In the genomic region with DNA sequence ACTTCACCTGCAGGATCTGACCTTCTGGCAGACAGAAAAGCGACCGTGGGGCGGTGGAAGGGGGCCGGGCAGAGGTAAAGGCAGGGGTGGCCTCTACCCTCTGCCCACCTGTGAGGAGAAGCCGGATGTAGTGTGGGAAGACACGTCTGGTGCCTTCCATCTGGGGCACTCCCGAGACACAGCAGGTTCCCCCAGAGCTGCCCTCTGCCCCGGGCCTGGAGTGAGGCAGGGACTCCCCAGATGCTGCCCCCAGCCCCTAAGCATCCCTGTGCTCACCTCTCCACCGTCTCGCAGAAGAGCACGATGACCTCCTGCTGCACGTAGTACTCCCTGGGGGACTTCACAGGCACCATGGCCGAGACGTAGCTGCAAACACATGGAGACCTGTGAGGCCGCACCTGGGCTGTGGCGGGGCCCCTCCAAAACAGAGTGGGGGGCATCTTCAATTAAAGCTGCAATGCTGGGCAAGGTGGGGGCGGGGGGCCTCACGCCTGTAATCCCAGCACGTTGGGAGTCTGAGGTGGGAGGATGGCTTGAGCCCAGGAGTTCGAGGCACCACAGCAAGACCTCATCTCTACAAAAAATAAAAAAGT, we compare ENCODE assay signal across 15 cellular contexts.
"Had no signal": no experiment of that assay in that cellular context is flagged by ENCODE, and none has a peak within 500 bp of the region (broad histone marks: within the 10 kb centered on the region; RNA-seq: fewer than 3 reads in every experiment).

No MANE protein-coding gene starts in this region.

- FAIRE-seq: bronchial epithelial cell, endothelial cell of umbilical vein, pancreas, TTC549 had no signal

- H3K27ac Mint-ChIP-seq: activated B cell treated with CpG ODN at 0.5 μM for 24 hours; activated naive CD4-positive, alpha-beta T cell treated with anti-CD3 and anti-CD28 coated beads, Interleukin-2, amount 50 U/mL, for 72 hours; stimulated activated naive B cell treated with anti-CD40 and anti-IgM and Interleukin-4, amounts not matched to agents 10 μg/mL and 1 μg/mL and 100 μg/mL, for 72 hours had no signal

- DNase-seq: activated B cell treated with CpG ODN at 0.5 μM for 24 hours; anterior cingulate cortex; foreskin keratinocyte; retina; stimulated activated naive B cell treated with anti-CD40 and anti-IgM and Interleukin-4, amounts not matched to agents 10 μg/mL and 1 μg/mL and 100 μg/mL, for 72 hours; T-helper 1 cell had no signal

- H3K4me3 ChIP-seq: left lung, pancreas, SK-N-MC, skin epidermis, tibial nerve had no signal

- H3K9me3 Mint-ChIP-seq: activated B cell treated with CpG ODN at 0.5 μM for 24 hours; activated naive CD4-positive, alpha-beta T cell treated with anti-CD3 and anti-CD28 coated beads, Interleukin-2, amount 50 U/mL, for 72 hours; stimulated activated naive B cell treated with anti-CD40 and anti-IgM and Interleukin-4, amounts not matched to agents 10 μg/mL and 1 μg/mL and 100 μg/mL, for 72 hours had no signal

- H3K4me3 Mint-ChIP-seq: activated B cell treated with CpG ODN at 0.5 μM for 24 hours; stimulated activated naive B cell treated with anti-CD40 and anti-IgM and Interleukin-4, amounts not matched to agents 10 μg/mL and 1 μg/mL and 100 μg/mL, for 72 hours had no signal

- H3K4me1 ChIP-seq: foreskin keratinocyte, left lung, pancreas, tibial nerve had no signal

- H3K9me3 ChIP-seq: left lung, pancreas, tibial nerve had no signal

- ATAC-seq: activated naive CD4-positive, alpha-beta T cell treated with anti-CD3 and anti-CD28 coated beads, Interleukin-2, amount 50 U/mL, for 72 hours; foreskin keratinocyte; left lung; pancreas; stimulated activated naive B cell treated with anti-CD40 and anti-IgM and Interleukin-4, amounts not matched to agents 10 μg/mL and 1 μg/mL and 100 μg/mL, for 72 hours had no signal

- H3K36me3 ChIP-seq: pancreas had no signal

- H3K36me3 Mint-ChIP-seq: activated naive CD4-positive, alpha-beta T cell treated with anti-CD3 and anti-CD28 coated beads, Interleukin-2, amount 50 U/mL, for 72 hours had no signal

- H3K27me3 ChIP-seq: foreskin keratinocyte, left lung, pancreas, tibial nerve had no signal

- H3K27ac ChIP-seq: foreskin keratinocyte, left lung, pancreas, SK-N-MC, skin epidermis, tibial nerve had no signal
